In the genomic region with DNA sequence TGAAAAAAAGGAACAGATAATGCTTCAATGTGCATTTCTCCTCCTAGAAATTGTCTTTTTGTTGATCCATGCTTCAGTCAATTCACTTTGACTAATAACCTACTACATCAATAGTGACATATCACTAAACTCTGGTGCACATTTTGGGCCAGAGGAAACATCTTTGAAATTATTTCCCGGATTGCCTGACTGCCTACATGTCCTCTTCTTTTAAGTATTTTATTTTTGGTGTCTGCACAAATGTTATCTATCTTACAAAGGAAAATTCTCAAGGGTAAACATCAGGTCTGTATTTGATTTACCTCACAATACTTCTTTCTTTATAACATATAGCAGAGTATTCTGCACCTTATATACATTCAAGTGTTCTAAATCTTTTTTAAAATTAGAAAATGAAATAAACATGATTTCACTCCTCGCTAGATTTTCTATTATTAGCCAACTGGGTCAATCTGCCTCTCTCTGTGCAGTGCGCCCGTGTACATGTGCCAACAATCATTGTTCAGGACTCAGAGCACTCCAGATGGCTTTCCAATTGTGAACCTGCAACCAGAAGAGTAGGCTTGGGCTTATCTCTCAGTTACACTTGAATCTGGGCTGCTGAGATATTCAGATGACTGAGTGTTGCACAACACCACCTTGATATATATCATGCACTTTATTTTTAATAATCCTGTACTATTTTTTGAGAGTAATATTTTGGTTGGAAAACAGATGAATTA, we compare ENCODE assay signal across 19 cellular contexts.
DNase-seq lines count a peak whose midpoint lies in the region; ATAC-seq lines count a peak whose summit lies in the region.
"Had no signal": no experiment of that assay in that cellular context is flagged by ENCODE, and none has a peak within 500 bp of the region (broad histone marks: within the 10 kb centered on the region; RNA-seq: fewer than 3 reads in every experiment).

No MANE protein-coding gene starts in this region.

- DNase-seq in DMS153 treated with DMSO at 0.1 percent for 48 hours (lab: John Stamatoyannopoulos, UW; ENCODE audit: unreplicated experiment), result peak; percentile 45
- peak; percentile 90 for DNase-seq in OCI-M1 (lab: John Stamatoyannopoulos, UW)
- DNase-seq in left cardiac atrium, result peak; percentile 34
- DNase-seq in CD1c-positive myeloid dendritic cell (ENCODE audit: extremely low spot score), result no peak
- no peak for DNase-seq in SKM-1 treated with dmso at 0.1 percent for 144 hours (lab: John Stamatoyannopoulos, UW; ENCODE audit: unreplicated experiment)
- DNase-seq: activated CD4-positive, CD25-positive, alpha-beta regulatory T cell; activated CD8-positive, alpha-beta T cell treated with anti-CD3 and anti-CD28 coated beads for 36 hours; activated T-cell treated with anti-CD3 and anti-CD28 coated beads for 4 hours; adrenal gland; IMR-90; mesendoderm; NCI-H1417 treated with DMSO at 0.1 percent for 48 hours; nucleus accumbens; stimulated activated CD4-positive, alpha-beta T cell treated with anti-CD3 and anti-CD28 coated beads, Interleukin-2, amount 100 ng/mL, for 48 hours; stimulated activated naive CD4-positive, alpha-beta T cell treated with Interleukin-2 at 50 U/mL for 16 hours had no signal

- H3K9me3 ChIP-seq in BLaER1 treated with 17β-estradiol and CSF1 and Interleukin-3, amounts not matched to agents 10 nM and 100 nM (replicated peaks in 1 of 11), result no peaks in the 10 kb centered on the region
- H3K9me3 ChIP-seq: adrenal gland, breast epithelium, thyroid gland had no signal

- peak overlapping the region in 6 of 11 experiments; percentile 18 to 41 (median 24); a peak in 7 of 22 replicates for H3K4me2 ChIP-seq in BLaER1 treated with 17β-estradiol and CSF1 and Interleukin-3, amounts not matched to agents 10 nM and 100 nM

- H3K27ac ChIP-seq in BLaER1 treated with 17β-estradiol and CSF1 and Interleukin-3, amounts not matched to agents 10 nM and 100 nM, result no peak overlapping the region
- H3K27ac ChIP-seq: adrenal gland, breast epithelium, thyroid gland had no signal

- ATAC-seq in left cardiac atrium (peak; percentile 88 to 93), HG02588 (IDR thresholded peaks at IDR 0.05; ENCODE audit: unreplicated experiment) (no peak)
- ATAC-seq: activated CD8-positive, alpha-beta T cell treated with anti-CD3 and anti-CD28 coated beads for 36 hours had no signal

- peaks cover 0 to 13% (median 8%) of the 10 kb centered on the region in 10 experiments; a peak in 10 of 20 replicates for H3K4me1 ChIP-seq in BLaER1 treated with 17β-estradiol and CSF1 and Interleukin-3, amounts not matched to agents 10 nM and 100 nM
- H3K4me1 ChIP-seq: adrenal gland, breast epithelium, thyroid gland had no signal

- H3K4me3 ChIP-seq in BLaER1 treated with 17β-estradiol and CSF1 and Interleukin-3, amounts not matched to agents 10 nM and 100 nM, result no peak overlapping the region
- H3K4me3 ChIP-seq: adrenal gland, breast epithelium, thyroid gland had no signal

- no peaks in the 10 kb centered on the region for H4K20me1 ChIP-seq in BLaER1 treated with 17β-estradiol and CSF1 and Interleukin-3, amounts not matched to agents 10 nM and 100 nM

- no peak overlapping the region for H3K9ac ChIP-seq in BLaER1 treated with 17β-estradiol and CSF1 and Interleukin-3, amounts not matched to agents 10 nM and 100 nM

- no peaks in the 10 kb centered on the region for H3K36me3 ChIP-seq in BLaER1 treated with 17β-estradiol and CSF1 and Interleukin-3, amounts not matched to agents 10 nM and 100 nM
- H3K36me3 ChIP-seq: adrenal gland, breast epithelium, thyroid gland had no signal

- H3K27me3 ChIP-seq in BLaER1 treated with 17β-estradiol and CSF1 and Interleukin-3, amounts not matched to agents 10 nM and 100 nM, result no peaks in the 10 kb centered on the region
- H3K27me3 ChIP-seq: adrenal gland, breast epithelium, thyroid gland had no signal

- intact Hi-C loops in left cardiac atrium (cut with DNase I), result no loop called here

Comparison
In these comparisons a context has a peak if more than half of its experiments do, and no peak if none do; other contexts are left out.
1. DNase-seq: peak in DMS153 treated with DMSO at 0.1 percent for 48 hours (single experiment), OCI-M1 (single experiment) and left cardiac atrium (single experiment); none in CD1c-positive myeloid dendritic cell (single experiment) and SKM-1 treated with dmso at 0.1 percent for 144 hours (single experiment).